ENCODE assay signal across 16 cellular contexts in the genomic region with DNA sequence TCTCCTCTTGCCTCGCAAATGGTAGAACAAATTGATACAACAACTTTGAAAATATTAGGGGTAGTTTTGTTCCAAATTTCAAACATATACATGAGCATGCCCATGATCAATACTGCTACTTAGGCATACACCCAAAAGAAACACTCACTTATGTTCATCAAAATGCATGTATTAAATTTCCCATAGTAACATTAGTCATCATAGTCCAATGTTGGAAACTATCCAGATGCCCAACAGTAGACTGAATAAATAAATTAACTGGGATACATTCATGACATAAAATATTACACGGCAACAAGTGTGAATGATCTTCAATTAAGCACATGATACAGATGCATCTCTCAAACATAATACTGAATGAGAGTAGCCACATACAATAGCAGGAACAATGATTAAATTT.
A peak's percentile ranks its signal among the peaks of the same experiment; 100 is the strongest.
DNase-seq lines count a peak whose midpoint lies in the region; ATAC-seq and TF ChIP-seq lines count a peak whose summit lies in the region.
"Had no signal": no experiment of that assay in that cellular context is flagged by ENCODE, and none has a peak within 500 bp of the region (broad histone marks: within the 10 kb centered on the region; RNA-seq: fewer than 3 reads in every experiment).

No MANE protein-coding gene starts in this region.

- H3K9me3 ChIP-seq in IMR-90 (ENCODE audit: control insufficient read depth, insufficient read depth, low read length) (no peaks in the 10 kb centered on the region), PC-3 (ENCODE audit: low read length) (no peaks in the 10 kb centered on the region)
- H3K9me3 ChIP-seq in naive thymus-derived CD4-positive, alpha-beta T cell (ENCODE audit: control insufficient read depth in 2 of 3, low read length in 3 of 3) = no peaks in the 10 kb centered on the region
- H3K9me3 ChIP-seq: BLaER1 treated with 17β-estradiol and CSF1 and Interleukin-3, amounts not matched to agents 10 nM and 100 nM had no signal

- H3K4me2 ChIP-seq in IMR-90 (ENCODE audit: low read depth, low read length) (no peak overlapping the region), PC-3 (ENCODE audit: low read length) (no peak overlapping the region)
- H3K4me2 ChIP-seq: BLaER1 treated with 17β-estradiol and CSF1 and Interleukin-3, amounts not matched to agents 10 nM and 100 nM; GM23338 had no signal

- H3K79me1 ChIP-seq in IMR-90 (ENCODE audit: low read depth in 1 of 2, low read length in 2 of 2) = no peaks in the 10 kb centered on the region

- H3K4me3 ChIP-seq in IMR-90 (ENCODE audit: insufficient read depth, low read depth, low read length) = no peak overlapping the region
- H3K4me3 ChIP-seq in PC-3 (ENCODE audit: low read length) = no peak overlapping the region
- no peak overlapping the region for H3K4me3 ChIP-seq in epithelial cell of esophagus (ENCODE audit: low read length)
- no peak overlapping the region for H3K4me3 ChIP-seq in naive thymus-derived CD4-positive, alpha-beta T cell (ENCODE audit: low read length)
- H3K4me3 ChIP-seq: BLaER1 treated with 17β-estradiol and CSF1 and Interleukin-3, amounts not matched to agents 10 nM and 100 nM; GM12878; GM23338 had no signal

- DNase-seq in NCI-H1105 treated with DMSO at 0.1 percent for 48 hours (lab: John Stamatoyannopoulos, UW) (peak; percentile 0), NCI-H1105 (lab: John Stamatoyannopoulos, UW) (no peak), IMR-90 (peak; percentile 3), PC-3 (peak; percentile 26), epithelial cell of esophagus (ENCODE audit: low read depth) (peak; percentile 22), NCI-H128 (lab: John Stamatoyannopoulos, UW; ENCODE audit: unreplicated experiment) (no peak)
- DNase-seq in naive thymus-derived CD4-positive, alpha-beta T cell = no peak
- DNase-seq: 8988T; ACHN; CD4-positive, CD25-positive, alpha-beta regulatory T cell; DMS79; H9 had no signal

- H4K20me1 ChIP-seq in IMR-90 (ENCODE audit: insufficient read depth, low read length) = no peaks in the 10 kb centered on the region
- H4K20me1 ChIP-seq in PC-3 (ENCODE audit: low read length) = no peaks in the 10 kb centered on the region
- H4K20me1 ChIP-seq: BLaER1 treated with 17β-estradiol and CSF1 and Interleukin-3, amounts not matched to agents 10 nM and 100 nM had no signal

- no peak overlapping the region for H3K4ac ChIP-seq in IMR-90 (ENCODE audit: low read depth, low read length)

- H3K4me3 Mint-ChIP-seq in naive thymus-derived CD4-positive, alpha-beta T cell = no peak overlapping the region
- H3K4me3 Mint-ChIP-seq: CD4-positive, CD25-positive, alpha-beta regulatory T cell; GM23338; H9 had no signal

- H3K4me1 Mint-ChIP-seq in naive thymus-derived CD4-positive, alpha-beta T cell = no peaks in the 10 kb centered on the region
- H3K4me1 Mint-ChIP-seq: CD4-positive, CD25-positive, alpha-beta regulatory T cell; GM23338; H9 had no signal

- H2BK20ac ChIP-seq in IMR-90 (ENCODE audit: low read depth, low read length) = no peak overlapping the region

- POLR2A ChIA-PET in IMR-90 (lab: Charles Lee; ENCODE audit: unreplicated experiment) (no interaction called here), PC-3 (lab: Charles Lee; ENCODE audit: unreplicated experiment) (no interaction called here)
- POLR2A ChIA-PET in naive thymus-derived CD4-positive, alpha-beta T cell (lab: Charles Lee) = no interaction called here

- H3K36me3 ChIP-seq in IMR-90 (ENCODE audit: control insufficient read depth, insufficient read depth, low read length) = no peaks in the 10 kb centered on the region
- no peaks in the 10 kb centered on the region for H3K36me3 ChIP-seq in PC-3 (ENCODE audit: low read depth, low read length)
- no peaks in the 10 kb centered on the region for H3K36me3 ChIP-seq in naive thymus-derived CD4-positive, alpha-beta T cell (ENCODE audit: control insufficient read depth in 2 of 3, insufficient read depth in 3 of 3, low read length in 3 of 3)
- H3K36me3 ChIP-seq: BLaER1 treated with 17β-estradiol and CSF1 and Interleukin-3, amounts not matched to agents 10 nM and 100 nM had no signal

- no peaks in the 10 kb centered on the region for H3F3A ChIP-seq in PC-3 (ENCODE audit: low read length, unreplicated experiment)

- TF ChIP-seq RAD21 in IMR-90 (IDR thresholded peaks at IDR 0.05; ENCODE audit: low read length) = no peak

- H3K9me1 ChIP-seq in IMR-90 (ENCODE audit: insufficient read depth, low read length) = no peaks in the 10 kb centered on the region

- H2AFZ ChIP-seq in IMR-90 (replicated peaks; ENCODE audit: low read length, poor library complexity) (no peak overlapping the region), PC-3 (ENCODE audit: low read length) (no peak overlapping the region)
- H2AFZ ChIP-seq: GM23338 had no signal

- no peak overlapping the region for H3K18ac ChIP-seq in IMR-90 (ENCODE audit: low read depth, low read length)

- WGBS in IMR-90 (ENCODE audit: extremely low coverage in 2 of 2, insufficient read length in 1 of 2), 2 experiments = no CpG with 5 or more reads among the region's 2 CpGs

- H3K27ac ChIP-seq in IMR-90 (ENCODE audit: insufficient read depth, low read length) = no peak overlapping the region
- no peak overlapping the region for H3K27ac ChIP-seq in PC-3 (ENCODE audit: low read length)
- no peak overlapping the region for H3K27ac ChIP-seq in naive thymus-derived CD4-positive, alpha-beta T cell (ENCODE audit: low read depth, low read length)
- H3K27ac ChIP-seq: BLaER1 treated with 17β-estradiol and CSF1 and Interleukin-3, amounts not matched to agents 10 nM and 100 nM had no signal

- intact Hi-C loops in IMR-90 (cut with micrococcal nuclease) (loop anchor here (10.0 kb wide), 1 partner anchor 385 kb away; no protein-coding TSS in a partner anchor), PC-3 (cut with micrococcal nuclease) (no loop called here)
- intact Hi-C loops in naive thymus-derived CD4-positive, alpha-beta T cell (cut with micrococcal nuclease) = no loop called here

- no peaks in the 10 kb centered on the region for H3K79me2 ChIP-seq in PC-3 (ENCODE audit: low read length)

- no peaks in the 10 kb centered on the region for H3K9me2 ChIP-seq in PC-3 (replicated peaks; ENCODE audit: low read length)

- no peak for ATAC-seq in IMR-90 (ENCODE audit: low read depth)
- ATAC-seq in PC-3 = no peak
- no peak for ATAC-seq in naive thymus-derived CD4-positive, alpha-beta T cell
- no peak for ATAC-seq in GM21390 (IDR thresholded peaks at IDR 0.05; ENCODE audit: unreplicated experiment)
- ATAC-seq: GM12878, GM23338 had no signal

- no peak overlapping the region for H2AK9ac ChIP-seq in IMR-90 (replicated peaks; ENCODE audit: low read depth, low read length, poor library complexity)

- no peak overlapping the region for H3K56ac ChIP-seq in IMR-90 (ENCODE audit: extremely low read depth, insufficient read depth, low read length)

- no peaks in the 10 kb centered on the region for H3K27me3 ChIP-seq in IMR-90 (ENCODE audit: control insufficient read depth, insufficient read depth, low read length)
- H3K27me3 ChIP-seq in PC-3 (ENCODE audit: low read length) = peaks cover 10% of the 10 kb centered on the region
- H3K27me3 ChIP-seq in naive thymus-derived CD4-positive, alpha-beta T cell (ENCODE audit: control insufficient read depth in 2 of 2, insufficient read depth in 2 of 2, low read length in 2 of 2) = no peaks in the 10 kb centered on the region
- H3K27me3 ChIP-seq: BLaER1 treated with 17β-estradiol and CSF1 and Interleukin-3, amounts not matched to agents 10 nM and 100 nM had no signal

- H3K36me3 Mint-ChIP-seq in naive thymus-derived CD4-positive, alpha-beta T cell = no peaks in the 10 kb centered on the region
- H3K36me3 Mint-ChIP-seq: CD4-positive, CD25-positive, alpha-beta regulatory T cell had no signal

- no peak overlapping the region for H3K23ac ChIP-seq in IMR-90 (ENCODE audit: low read depth, low read length)

- no peak overlapping the region for H4K5ac ChIP-seq in IMR-90 (ENCODE audit: low read depth, low read length)

- H3K14ac ChIP-seq in IMR-90 (replicated peaks; ENCODE audit: low read depth, low read length) = no peak overlapping the region

- no peak overlapping the region for H2BK15ac ChIP-seq in IMR-90 (ENCODE audit: low read depth, low read length)

- no peak for TF ChIP-seq CTCF in IMR-90 (conservative IDR thresholded peaks at IDR 0.05; ENCODE audit: low read depth, low read length)
- no peak for TF ChIP-seq CTCF in PC-3 (conservative IDR thresholded peaks at IDR 0.05; ENCODE audit: low read depth, low read length)
- no peak for TF ChIP-seq CTCF in epithelial cell of esophagus (IDR thresholded peaks at IDR 0.05; ENCODE audit: insufficient read depth, low read depth, low read length, missing control alignments)

- no peak overlapping the region for H2BK120ac ChIP-seq in IMR-90 (ENCODE audit: low read depth, low read length)

- TF ChIP-seq POLR2A in IMR-90 (IDR thresholded peaks at IDR 0.05; ENCODE audit: low read depth, low read length) = no peak

- no peak overlapping the region for H4K8ac ChIP-seq in IMR-90 (ENCODE audit: low read depth in 2 of 2, low read length in 2 of 2)

- H2AK5ac ChIP-seq in IMR-90 (ENCODE audit: low read depth, low read length) = no peak overlapping the region

- H3K4me1 ChIP-seq in IMR-90 (ENCODE audit: control insufficient read depth, insufficient read depth, low read length) = no peaks in the 10 kb centered on the region
- H3K4me1 ChIP-seq in PC-3 (ENCODE audit: insufficient read depth, low read length) = no peaks in the 10 kb centered on the region
- H3K4me1 ChIP-seq in naive thymus-derived CD4-positive, alpha-beta T cell (ENCODE audit: control insufficient read depth in 2 of 2, insufficient read depth in 2 of 2, low read length in 2 of 2) = no peaks in the 10 kb centered on the region
- H3K4me1 ChIP-seq: BLaER1 treated with 17β-estradiol and CSF1 and Interleukin-3, amounts not matched to agents 10 nM and 100 nM had no signal

- H3K9me3 Mint-ChIP-seq in naive thymus-derived CD4-positive, alpha-beta T cell = peaks cover 0 to 41% (median 8%) of the 10 kb centered on the region in 11 donors
- H3K9me3 Mint-ChIP-seq: GM23338, H9 had no signal

- H3K27ac Mint-ChIP-seq in naive thymus-derived CD4-positive, alpha-beta T cell = no peak overlapping the region
- H3K27ac Mint-ChIP-seq: CD4-positive, CD25-positive, alpha-beta regulatory T cell; GM23338; H9 had no signal

- dilution Hi-C loops in IMR-90 (cut with HindIII; ENCODE audit: low sequenced_read_pairs, unreplicated experiment) = no loop called here

- H2BK5ac ChIP-seq in IMR-90 (ENCODE audit: low read depth, low read length, poor library complexity, severe bottlenecking) = no peak overlapping the region

- no peak overlapping the region for H4K91ac ChIP-seq in IMR-90 (ENCODE audit: insufficient read depth, low read depth, low read length)

- BruUV-seq in IMR-90 (replicated peaks; lab: Mats Ljungman, UMichigan) (no TSS peak), PC-3 (replicated peaks; lab: Mats Ljungman, UMichigan) (no TSS peak)

- in situ Hi-C loops in IMR-90 (cut with MboI; ENCODE audit: low sequenced_read_pairs) = no loop called here

- CTCF ChIA-PET in IMR-90 (lab: Yijun Ruan, JAX) = no interaction called here
- CTCF ChIA-PET in PC-3 (lab: Charles Lee) = no interaction called here
- CTCF ChIA-PET in naive thymus-derived CD4-positive, alpha-beta T cell (lab: Charles Lee) = no interaction called here

- no peaks in the 10 kb centered on the region for H3K27me3 Mint-ChIP-seq in naive thymus-derived CD4-positive, alpha-beta T cell
- H3K27me3 Mint-ChIP-seq: CD4-positive, CD25-positive, alpha-beta regulatory T cell had no signal

- H3K9ac ChIP-seq in IMR-90 (ENCODE audit: low read depth, low read length) (no peak overlapping the region), PC-3 (ENCODE audit: low read length) (no peak overlapping the region)
- H3K9ac ChIP-seq: BLaER1 treated with 17β-estradiol and CSF1 and Interleukin-3, amounts not matched to agents 10 nM and 100 nM had no signal

Comparison
In these comparisons a context has a peak if more than half of its experiments do, and no peak if none do; other contexts are left out.
1. DNase-seq: peak in NCI-H1105 treated with DMSO at 0.1 percent for 48 hours (single experiment), IMR-90 (single experiment), PC-3 (single experiment) and epithelial cell of esophagus (single experiment); none in NCI-H1105 (single experiment), NCI-H128 (single experiment) and naive thymus-derived CD4-positive, alpha-beta T cell (0 of 9).